1 cellular context compared by ENCODE assay signal in genomic region chr6:117906454-117906904, GRCh38.
TF ChIP-seq lines count a peak whose summit lies in the region.

No MANE protein-coding gene starts in this region.

TF ChIP-seq in SK-N-SH, 30 proteins besides CTCF, POLR2A, EP300 and RAD21 (continued from another document):
- TF ChIP-seq USF2 (IDR thresholded peaks at IDR 0.05; ENCODE audit: borderline replicate concordance, low read depth, low read length) = no peak
- TF ChIP-seq YY1 (IDR thresholded peaks at IDR 0.05; ENCODE audit: low read depth) = no peak
- no peak for TF ChIP-seq GABPA (IDR thresholded peaks at IDR 0.05; ENCODE audit: low read depth)
- TF ChIP-seq RXRA (IDR thresholded peaks at IDR 0.05; ENCODE audit: borderline replicate concordance, low read depth) = no peak
- no peak for TF ChIP-seq GATA2 (CRISPR knock-in tag; IDR thresholded peaks at IDR 0.05)
- TF ChIP-seq EZH2phosphoT487 (IDR thresholded peaks at IDR 0.05; ENCODE audit: borderline replicate concordance, low read depth) = no peak
- TF ChIP-seq POLR2AphosphoS5 (IDR thresholded peaks at IDR 0.05; ENCODE audit: low read depth, low read length) = no peak
- TF ChIP-seq MAX (IDR thresholded peaks at IDR 0.05; ENCODE audit: low read depth) = no peak
- TF ChIP-seq CHD2 (IDR thresholded peaks at IDR 0.05; ENCODE audit: low read length, partially characterized antibody) = no peak
- no peak for TF ChIP-seq TCF12 (IDR thresholded peaks at IDR 0.05)
- TF ChIP-seq MEF2A (IDR thresholded peaks at IDR 0.05; ENCODE audit: borderline replicate concordance, low read depth) = no peak
- no peak for TF ChIP-seq MXI1 (IDR thresholded peaks at IDR 0.05; ENCODE audit: low read depth, low read length)
- no peak for TF ChIP-seq FOSL2 (IDR thresholded peaks at IDR 0.05; ENCODE audit: borderline replicate concordance, low read depth)
- no peak for TF ChIP-seq IRF3 (IDR thresholded peaks at IDR 0.05; ENCODE audit: low read depth, low read length)
